1 cellular context compared by ENCODE assay signal in the genomic region with DNA sequence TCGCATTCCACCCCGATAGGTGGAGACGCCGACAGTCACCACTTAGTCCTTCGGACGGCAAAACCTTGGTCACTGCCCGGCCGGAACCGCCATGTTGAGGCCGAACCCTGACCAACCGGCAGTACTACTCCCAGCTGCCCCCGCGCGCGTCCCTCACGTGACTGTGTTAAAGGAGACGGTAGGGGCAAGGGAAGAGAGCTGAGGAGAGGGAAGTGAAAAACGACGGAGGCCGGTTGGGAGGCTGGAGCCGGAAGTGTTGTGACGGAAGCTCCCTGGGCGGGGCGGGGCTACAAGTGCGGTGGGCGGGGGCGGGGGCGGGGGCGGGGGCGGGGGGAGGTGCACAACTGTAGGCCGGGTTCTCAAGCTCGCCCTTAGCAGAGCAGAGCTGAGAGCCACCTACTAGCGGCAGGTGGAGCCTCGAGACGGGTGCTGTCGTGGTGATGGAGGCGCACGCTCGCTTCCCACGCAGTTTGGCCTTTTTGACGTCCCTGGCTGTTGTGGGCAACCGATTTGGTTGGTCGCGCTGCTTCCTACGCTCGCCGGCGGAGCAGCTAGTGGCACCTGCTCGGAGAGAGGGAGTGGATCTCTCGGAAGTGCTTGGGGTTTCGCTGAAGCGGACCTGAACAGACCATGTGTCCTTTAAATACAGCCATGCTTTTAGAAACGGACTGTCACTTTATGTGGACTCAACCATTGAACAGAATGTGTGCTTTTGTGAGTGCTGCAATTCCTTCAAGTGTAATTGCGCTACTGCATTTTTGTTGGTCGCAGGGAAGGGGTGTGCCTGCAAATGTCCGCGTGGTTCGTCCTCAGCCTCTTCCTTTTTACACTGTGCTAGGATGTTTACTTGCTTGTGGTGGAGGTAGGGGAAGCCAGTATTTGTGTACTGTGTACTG.
A peak's percentile ranks its signal among the peaks of the same experiment; 100 is the strongest.
TF ChIP-seq lines count a peak whose summit lies in the region.

A gene with protein sequence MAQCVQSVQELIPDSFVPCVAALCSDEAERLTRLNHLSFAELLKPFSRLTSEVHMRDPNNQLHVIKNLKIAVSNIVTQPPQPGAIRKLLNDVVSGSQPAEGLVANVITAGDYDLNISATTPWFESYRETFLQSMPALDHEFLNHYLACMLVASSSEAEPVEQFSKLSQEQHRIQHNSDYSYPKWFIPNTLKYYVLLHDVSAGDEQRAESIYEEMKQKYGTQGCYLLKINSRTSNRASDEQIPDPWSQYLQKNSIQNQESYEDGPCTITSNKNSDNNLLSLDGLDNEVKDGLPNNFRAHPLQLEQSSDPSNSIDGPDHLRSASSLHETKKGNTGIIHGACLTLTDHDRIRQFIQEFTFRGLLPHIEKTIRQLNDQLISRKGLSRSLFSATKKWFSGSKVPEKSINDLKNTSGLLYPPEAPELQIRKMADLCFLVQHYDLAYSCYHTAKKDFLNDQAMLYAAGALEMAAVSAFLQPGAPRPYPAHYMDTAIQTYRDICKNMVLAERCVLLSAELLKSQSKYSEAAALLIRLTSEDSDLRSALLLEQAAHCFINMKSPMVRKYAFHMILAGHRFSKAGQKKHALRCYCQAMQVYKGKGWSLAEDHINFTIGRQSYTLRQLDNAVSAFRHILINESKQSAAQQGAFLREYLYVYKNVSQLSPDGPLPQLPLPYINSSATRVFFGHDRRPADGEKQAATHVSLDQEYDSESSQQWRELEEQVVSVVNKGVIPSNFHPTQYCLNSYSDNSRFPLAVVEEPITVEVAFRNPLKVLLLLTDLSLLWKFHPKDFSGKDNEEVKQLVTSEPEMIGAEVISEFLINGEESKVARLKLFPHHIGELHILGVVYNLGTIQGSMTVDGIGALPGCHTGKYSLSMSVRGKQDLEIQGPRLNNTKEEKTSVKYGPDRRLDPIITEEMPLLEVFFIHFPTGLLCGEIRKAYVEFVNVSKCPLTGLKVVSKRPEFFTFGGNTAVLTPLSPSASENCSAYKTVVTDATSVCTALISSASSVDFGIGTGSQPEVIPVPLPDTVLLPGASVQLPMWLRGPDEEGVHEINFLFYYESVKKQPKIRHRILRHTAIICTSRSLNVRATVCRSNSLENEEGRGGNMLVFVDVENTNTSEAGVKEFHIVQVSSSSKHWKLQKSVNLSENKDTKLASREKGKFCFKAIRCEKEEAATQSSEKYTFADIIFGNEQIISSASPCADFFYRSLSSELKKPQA (N-terminal part only) (minus strand): TSS at position 130 of the 896 bp plus-strand sequence. CDS start 364 bp downstream, outside the sequence.

TF ChIP-seq in HepG2, 621 proteins besides CTCF, POLR2A, EP300 and RAD21 (continued from another document and continues in another):
- TF ChIP-seq, protein P1, sequence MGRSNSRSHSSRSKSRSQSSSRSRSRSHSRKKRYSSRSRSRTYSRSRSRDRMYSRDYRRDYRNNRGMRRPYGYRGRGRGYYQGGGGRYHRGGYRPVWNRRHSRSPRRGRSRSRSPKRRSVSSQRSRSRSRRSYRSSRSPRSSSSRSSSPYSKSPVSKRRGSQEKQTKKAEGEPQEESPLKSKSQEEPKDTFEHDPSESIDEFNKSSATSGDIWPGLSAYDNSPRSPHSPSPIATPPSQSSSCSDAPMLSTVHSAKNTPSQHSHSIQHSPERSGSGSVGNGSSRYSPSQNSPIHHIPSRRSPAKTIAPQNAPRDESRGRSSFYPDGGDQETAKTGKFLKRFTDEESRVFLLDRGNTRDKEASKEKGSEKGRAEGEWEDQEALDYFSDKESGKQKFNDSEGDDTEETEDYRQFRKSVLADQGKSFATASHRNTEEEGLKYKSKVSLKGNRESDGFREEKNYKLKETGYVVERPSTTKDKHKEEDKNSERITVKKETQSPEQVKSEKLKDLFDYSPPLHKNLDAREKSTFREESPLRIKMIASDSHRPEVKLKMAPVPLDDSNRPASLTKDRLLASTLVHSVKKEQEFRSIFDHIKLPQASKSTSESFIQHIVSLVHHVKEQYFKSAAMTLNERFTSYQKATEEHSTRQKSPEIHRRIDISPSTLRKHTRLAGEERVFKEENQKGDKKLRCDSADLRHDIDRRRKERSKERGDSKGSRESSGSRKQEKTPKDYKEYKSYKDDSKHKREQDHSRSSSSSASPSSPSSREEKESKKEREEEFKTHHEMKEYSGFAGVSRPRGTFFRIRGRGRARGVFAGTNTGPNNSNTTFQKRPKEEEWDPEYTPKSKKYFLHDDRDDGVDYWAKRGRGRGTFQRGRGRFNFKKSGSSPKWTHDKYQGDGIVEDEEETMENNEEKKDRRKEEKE (IDR thresholded peaks at IDR 0.05) = no peak
- no peak for TF ChIP-seq TRIM24 (CRISPR knock-in tag; IDR thresholded peaks at IDR 0.05)
- peak; percentile 71; the same call in 1 of the 2 replicates for TF ChIP-seq DNMT1 (CRISPR knock-in tag; IDR thresholded peaks at IDR 0.05)
- TF ChIP-seq, protein P2, sequence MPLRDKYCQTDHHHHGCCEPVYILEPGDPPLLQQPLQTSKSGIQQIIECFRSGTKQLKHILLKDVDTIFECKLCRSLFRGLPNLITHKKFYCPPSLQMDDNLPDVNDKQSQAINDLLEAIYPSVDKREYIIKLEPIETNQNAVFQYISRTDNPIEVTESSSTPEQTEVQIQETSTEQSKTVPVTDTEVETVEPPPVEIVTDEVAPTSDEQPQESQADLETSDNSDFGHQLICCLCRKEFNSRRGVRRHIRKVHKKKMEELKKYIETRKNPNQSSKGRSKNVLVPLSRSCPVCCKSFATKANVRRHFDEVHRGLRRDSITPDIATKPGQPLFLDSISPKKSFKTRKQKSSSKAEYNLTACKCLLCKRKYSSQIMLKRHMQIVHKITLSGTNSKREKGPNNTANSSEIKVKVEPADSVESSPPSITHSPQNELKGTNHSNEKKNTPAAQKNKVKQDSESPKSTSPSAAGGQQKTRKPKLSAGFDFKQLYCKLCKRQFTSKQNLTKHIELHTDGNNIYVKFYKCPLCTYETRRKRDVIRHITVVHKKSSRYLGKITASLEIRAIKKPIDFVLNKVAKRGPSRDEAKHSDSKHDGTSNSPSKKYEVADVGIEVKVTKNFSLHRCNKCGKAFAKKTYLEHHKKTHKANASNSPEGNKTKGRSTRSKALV (CRISPR knock-in tag; IDR thresholded peaks at IDR 0.05) = peak; percentile 44; the same call in 1 of the 2 replicates
- TF ChIP-seq ZNF484 (CRISPR knock-in tag; IDR thresholded peaks at IDR 0.05; ENCODE audit: borderline replicate concordance, low read depth) = no peak
- no peak for TF ChIP-seq EZH2 (conservative IDR thresholded peaks at IDR 0.05; ENCODE audit: low read depth, low read length)
- TF ChIP-seq GATA4 (IDR thresholded peaks at IDR 0.05; ENCODE audit: borderline replicate concordance, low read depth) = no peak
- no peak for TF ChIP-seq TCF7L2 (IDR thresholded peaks at IDR 0.05; ENCODE audit: low read depth, low read length)
- TF ChIP-seq ZNF564 (CRISPR knock-in tag; IDR thresholded peaks at IDR 0.05) = no peak; the same call in 1 of the 2 replicates
- no peak for TF ChIP-seq ZNF747 (CRISPR knock-in tag; IDR thresholded peaks at IDR 0.05; ENCODE audit: borderline replicate concordance)
- no peak for TF ChIP-seq HNRNPUL1 (IDR thresholded peaks at IDR 0.05; ENCODE audit: low read depth, low read length)
- TF ChIP-seq ZNF260 (CRISPR knock-in tag; IDR thresholded peaks at IDR 0.05; ENCODE audit: borderline replicate concordance, low read depth) = no peak
- no peak for TF ChIP-seq ARHGAP35 (CRISPR knock-in tag; IDR thresholded peaks at IDR 0.05; ENCODE audit: borderline replicate concordance)
- no peak for TF ChIP-seq AGO2 (optimal IDR thresholded peaks at IDR 0.05; ENCODE audit: low read depth, low read length)
- peak; percentile 66; the same call in 1 of the 2 replicates for TF ChIP-seq ZNF343 (CRISPR knock-in tag; IDR thresholded peaks at IDR 0.05)
- no peak for TF ChIP-seq HNRNPK (IDR thresholded peaks at IDR 0.05; ENCODE audit: low read depth, low read length, poor library complexity, severe bottlenecking)
- 0 out of 2 replicates have a peak, but pooled peaks have one; percentile 23 for TF ChIP-seq ZNF296 (CRISPR knock-in tag; conservative IDR thresholded peaks at IDR 0.05)
- TF ChIP-seq, protein P3, sequence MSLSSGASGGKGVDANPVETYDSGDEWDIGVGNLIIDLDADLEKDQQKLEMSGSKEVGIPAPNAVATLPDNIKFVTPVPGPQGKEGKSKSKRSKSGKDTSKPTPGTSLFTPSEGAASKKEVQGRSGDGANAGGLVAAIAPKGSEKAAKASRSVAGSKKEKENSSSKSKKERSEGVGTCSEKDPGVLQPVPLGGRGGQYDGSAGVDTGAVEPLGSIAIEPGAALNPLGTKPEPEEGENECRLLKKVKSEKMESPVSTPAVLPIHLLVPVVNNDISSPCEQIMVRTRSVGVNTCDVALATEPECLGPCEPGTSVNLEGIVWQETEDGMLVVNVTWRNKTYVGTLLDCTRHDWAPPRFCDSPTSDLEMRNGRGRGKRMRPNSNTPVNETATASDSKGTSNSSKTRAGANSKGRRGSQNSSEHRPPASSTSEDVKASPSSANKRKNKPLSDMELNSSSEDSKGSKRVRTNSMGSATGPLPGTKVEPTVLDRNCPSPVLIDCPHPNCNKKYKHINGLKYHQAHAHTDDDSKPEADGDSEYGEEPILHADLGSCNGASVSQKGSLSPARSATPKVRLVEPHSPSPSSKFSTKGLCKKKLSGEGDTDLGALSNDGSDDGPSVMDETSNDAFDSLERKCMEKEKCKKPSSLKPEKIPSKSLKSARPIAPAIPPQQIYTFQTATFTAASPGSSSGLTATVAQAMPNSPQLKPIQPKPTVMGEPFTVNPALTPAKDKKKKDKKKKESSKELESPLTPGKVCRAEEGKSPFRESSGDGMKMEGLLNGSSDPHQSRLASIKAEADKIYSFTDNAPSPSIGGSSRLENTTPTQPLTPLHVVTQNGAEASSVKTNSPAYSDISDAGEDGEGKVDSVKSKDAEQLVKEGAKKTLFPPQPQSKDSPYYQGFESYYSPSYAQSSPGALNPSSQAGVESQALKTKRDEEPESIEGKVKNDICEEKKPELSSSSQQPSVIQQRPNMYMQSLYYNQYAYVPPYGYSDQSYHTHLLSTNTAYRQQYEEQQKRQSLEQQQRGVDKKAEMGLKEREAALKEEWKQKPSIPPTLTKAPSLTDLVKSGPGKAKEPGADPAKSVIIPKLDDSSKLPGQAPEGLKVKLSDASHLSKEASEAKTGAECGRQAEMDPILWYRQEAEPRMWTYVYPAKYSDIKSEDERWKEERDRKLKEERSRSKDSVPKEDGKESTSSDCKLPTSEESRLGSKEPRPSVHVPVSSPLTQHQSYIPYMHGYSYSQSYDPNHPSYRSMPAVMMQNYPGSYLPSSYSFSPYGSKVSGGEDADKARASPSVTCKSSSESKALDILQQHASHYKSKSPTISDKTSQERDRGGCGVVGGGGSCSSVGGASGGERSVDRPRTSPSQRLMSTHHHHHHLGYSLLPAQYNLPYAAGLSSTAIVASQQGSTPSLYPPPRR (CRISPR knock-in tag; IDR thresholded peaks at IDR 0.05; ENCODE audit: borderline replicate concordance) = no peak
- TF ChIP-seq ZNF619 (CRISPR knock-in tag; IDR thresholded peaks at IDR 0.05) = no peak; the same call in 1 of the 2 replicates
- peak; percentile 63 for TF ChIP-seq ZNF451 (CRISPR knock-in tag; IDR thresholded peaks at IDR 0.05)
- TF ChIP-seq, protein P4, sequence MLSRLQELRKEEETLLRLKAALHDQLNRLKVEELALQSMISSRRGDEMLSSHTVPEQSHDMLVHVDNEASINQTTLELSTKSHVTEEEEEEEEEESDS (CRISPR knock-in tag; IDR thresholded peaks at IDR 0.05; ENCODE audit: borderline replicate concordance) = 0 out of 2 replicates have a peak, but pooled peaks have one; percentile 33
- peak; percentile 88 for TF ChIP-seq MAZ (IDR thresholded peaks at IDR 0.05; ENCODE audit: borderline replicate concordance, low read depth, low read length)
- peak; percentile 60 for TF ChIP-seq MAZ (CRISPR knock-in tag; IDR thresholded peaks at IDR 0.05; ENCODE audit: low read depth)
- TF ChIP-seq, protein P5, sequence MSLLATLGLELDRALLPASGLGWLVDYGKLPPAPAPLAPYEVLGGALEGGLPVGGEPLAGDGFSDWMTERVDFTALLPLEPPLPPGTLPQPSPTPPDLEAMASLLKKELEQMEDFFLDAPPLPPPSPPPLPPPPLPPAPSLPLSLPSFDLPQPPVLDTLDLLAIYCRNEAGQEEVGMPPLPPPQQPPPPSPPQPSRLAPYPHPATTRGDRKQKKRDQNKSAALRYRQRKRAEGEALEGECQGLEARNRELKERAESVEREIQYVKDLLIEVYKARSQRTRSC (CRISPR knock-in tag; IDR thresholded peaks at IDR 0.05; ENCODE audit: low read depth) = 0 out of 2 replicates have a peak, but pooled peaks have one; percentile 59
- TF ChIP-seq HOXA3 (CRISPR knock-in tag; IDR thresholded peaks at IDR 0.05) = peak; percentile 85
- peak; percentile 92 for TF ChIP-seq PHF20 (CRISPR knock-in tag; IDR thresholded peaks at IDR 0.05)
- TF ChIP-seq, protein P6, sequence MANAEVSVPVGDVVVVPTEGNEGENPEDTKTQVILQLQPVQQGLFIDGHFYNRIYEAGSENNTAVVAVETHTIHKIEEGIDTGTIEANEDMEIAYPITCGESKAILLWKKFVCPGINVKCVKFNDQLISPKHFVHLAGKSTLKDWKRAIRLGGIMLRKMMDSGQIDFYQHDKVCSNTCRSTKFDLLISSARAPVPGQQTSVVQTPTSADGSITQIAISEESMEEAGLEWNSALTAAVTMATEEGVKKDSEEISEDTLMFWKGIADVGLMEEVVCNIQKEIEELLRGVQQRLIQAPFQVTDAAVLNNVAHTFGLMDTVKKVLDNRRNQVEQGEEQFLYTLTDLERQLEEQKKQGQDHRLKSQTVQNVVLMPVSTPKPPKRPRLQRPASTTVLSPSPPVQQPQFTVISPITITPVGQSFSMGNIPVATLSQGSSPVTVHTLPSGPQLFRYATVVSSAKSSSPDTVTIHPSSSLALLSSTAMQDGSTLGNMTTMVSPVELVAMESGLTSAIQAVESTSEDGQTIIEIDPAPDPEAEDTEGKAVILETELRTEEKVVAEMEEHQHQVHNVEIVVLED (CRISPR knock-in tag; IDR thresholded peaks at IDR 0.05; ENCODE audit: borderline replicate concordance) = peak; percentile 56; the same call in 1 of the 2 replicates
- TF ChIP-seq THYN1 (CRISPR knock-in tag; IDR thresholded peaks at IDR 0.05; ENCODE audit: borderline replicate concordance, low read depth) = no peak
- no peak for TF ChIP-seq ZNF207 (IDR thresholded peaks at IDR 0.05; ENCODE audit: borderline replicate concordance)
- peak; percentile 62; the same call in 1 of the 2 replicates for TF ChIP-seq ZKSCAN5 (CRISPR knock-in tag; IDR thresholded peaks at IDR 0.05)
